In the genomic region with DNA sequence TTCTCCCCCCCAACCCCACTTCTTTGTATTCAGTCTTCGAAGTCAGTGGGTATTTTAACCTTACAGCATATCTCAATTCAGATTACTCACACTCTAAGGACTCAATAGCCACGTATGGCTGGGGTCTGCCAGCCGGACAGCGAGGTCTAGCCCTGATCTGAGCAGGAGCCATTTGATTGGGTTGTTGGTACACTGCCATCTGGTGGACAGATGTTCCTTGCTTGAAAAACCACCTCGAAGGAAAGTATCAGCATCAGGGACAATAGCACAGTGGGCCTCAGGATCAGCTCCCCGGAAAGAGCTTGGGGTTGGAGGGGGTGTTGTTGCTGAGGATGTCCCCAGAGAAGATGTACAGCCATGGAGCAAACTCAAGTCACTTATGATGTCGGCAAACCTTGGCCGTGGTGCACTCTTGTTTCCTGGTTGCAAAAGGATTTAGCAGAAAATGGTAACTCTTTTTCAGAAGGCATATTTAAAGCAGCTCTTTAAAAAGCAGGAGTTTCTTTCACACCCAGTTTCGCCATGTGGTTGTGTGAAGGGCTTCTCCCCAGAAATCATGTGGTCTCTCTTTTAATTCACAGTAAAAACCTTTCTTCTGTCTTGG, we compare ENCODE assay signal across 9 cellular contexts. TPM values are rescaled to one million over a fixed set of nuclear protein-coding genes. Genes with fewer than 3 reads are reported as not detected.
DNase-seq lines count a peak whose midpoint lies in the region; ATAC-seq and TF ChIP-seq lines count a peak whose summit lies in the region.
"Had no signal": no experiment of that assay in that cellular context is flagged by ENCODE, and none has a peak within 500 bp of the region (broad histone marks: within the 10 kb centered on the region; RNA-seq: fewer than 3 reads in every experiment).

No MANE protein-coding gene starts in this region.

- peak; percentile 93 for ATAC-seq in HCT116
- ATAC-seq in activated CD4-positive, CD25-positive, alpha-beta regulatory T cell treated with anti-CD3 and anti-CD28 coated beads, Interleukin-2, amount 50 U/mL, for 24 hours: peak; percentile 63 to 67
- ATAC-seq in HG02852 (IDR thresholded peaks at IDR 0.05; ENCODE audit: unreplicated experiment): no peak

- CTCF ChIA-PET in Caco-2 (lab: Charles Lee) (interaction anchor here (0.6 to 1.4 kb wide), 2 partner anchors 147 to 195 kb away, joined by 3 to 5 read pairs; no protein-coding TSS in a partner anchor), HCT116 (lab: Charles Lee) (interaction anchor here (0.6 to 5.0 kb wide), 12 partner anchors 8 to 211 kb away, joined by 3 to 47 read pairs (median 4); no protein-coding TSS in a partner anchor)

- RAD21 ChIA-PET in HCT116 (lab: Charles Lee; ENCODE audit: low non-redundant PET in 1 of 2, low total read pairs in 2 of 2, uncharacterized antibody in 2 of 2, unreplicated experiment in 2 of 2): no interaction called here

- TF ChIP-seq RAD21 in HCT116 (IDR thresholded peaks at IDR 0.05; ENCODE audit: low read depth): peak; percentile 68

- H2AFZ ChIP-seq in HCT116 (ENCODE audit: low read depth, low read length, poor library complexity, severe bottlenecking): no peak overlapping the region

- no peaks in the 10 kb centered on the region for H3K4me1 Mint-ChIP-seq in Caco-2 (ENCODE audit: low read depth, unreplicated experiment)

- peak overlapping the region; percentile 12; the same call in 1 of the 2 replicates for H3K4me2 ChIP-seq in HCT116 (ENCODE audit: low read length)

- H3K27ac Mint-ChIP-seq in Caco-2 (ENCODE audit: unreplicated experiment): no peak overlapping the region

- intact Hi-C loops in Caco-2 (cut with micrococcal nuclease; ENCODE audit: unreplicated experiment) (loop anchor here (1.0 kb wide), 3 partner anchors 153 to 321 kb away; no protein-coding TSS in a partner anchor), HCT116 (cut with micrococcal nuclease) (loop anchor here (1.0 to 2.0 kb wide), 4 partner anchors 146 to 321 kb away; no protein-coding TSS in a partner anchor)

- no peaks in the 10 kb centered on the region for H3K9me2 ChIP-seq in HCT116 (ENCODE audit: insufficient read depth)

- H3K36me3 Mint-ChIP-seq in Caco-2 (ENCODE audit: insufficient read depth, unreplicated experiment): no peaks in the 10 kb centered on the region

- no peaks in the 10 kb centered on the region for H3K79me2 ChIP-seq in HCT116 (ENCODE audit: insufficient read depth, low read length)

- H3K9me3 ChIP-seq in Caco-2 (0 out of 2 replicates have a peak, but pooled peaks cover 5% of the 10 kb centered on the region), HCT116 (ENCODE audit: control insufficient read depth in 1 of 2, insufficient read depth in 1 of 2, low read depth in 1 of 2, low read length in 2 of 2) (no peaks in the 10 kb centered on the region)

- H3K27ac ChIP-seq in HCT116 (ENCODE audit: low read depth, low read length): no peak overlapping the region

- H3K4me1 ChIP-seq in Caco-2 (peaks cover 3% of the 10 kb centered on the region; the same call in 1 of the 2 replicates), HCT116 (ENCODE audit: control insufficient read depth in 1 of 2, insufficient read depth in 2 of 2, low read length in 2 of 2) (no peaks in the 10 kb centered on the region)

- no peak overlapping the region for H3K9ac ChIP-seq in HCT116 (ENCODE audit: low read length)

- H4K20me1 ChIP-seq in HCT116 (ENCODE audit: insufficient read depth): no peaks in the 10 kb centered on the region

- H3K4me3 ChIP-seq in Caco-2 (ENCODE audit: low read depth, low read length) (no peak overlapping the region), HCT116 (replicated peaks in 1 of 2; ENCODE audit: low read depth in 1 of 2, low read length in 2 of 2) (no peak overlapping the region)

- BruUV-seq in Caco-2 (replicated peaks; lab: Mats Ljungman, UMichigan): no TSS peak
- no TSS peak for BruUV-seq in HCT116 (replicated peaks; lab: Mats Ljungman, UMichigan)

- peaks cover 20% of the 10 kb centered on the region for H3K27me3 Mint-ChIP-seq in Caco-2 (ENCODE audit: insufficient read depth, unreplicated experiment)

- DNase-seq in Caco-2 (peak; percentile 64 to 65), HCT116 (ENCODE audit: low read depth, low spot score) (peak; percentile 68), NCI-H226 (peak; percentile 17), cerebellar cortex (ENCODE audit: low spot score) (peak; percentile 69), kidney glomerular epithelial cell (lab: John Stamatoyannopoulos, UW) (peak; percentile 59)
- DNase-seq in stimulated activated CD4-positive, alpha-beta T cell treated with anti-CD3 and anti-CD28 coated beads, Interleukin-4, amount 100 ng/mL, for 4 hours: peak; percentile 24 to 31

- POLR2A ChIA-PET in Caco-2 (lab: Charles Lee): no interaction called here
- POLR2A ChIA-PET in HCT116 (lab: Charles Lee): no interaction called here

- H3K36me3 ChIP-seq in Caco-2 (ENCODE audit: control insufficient read depth, insufficient read depth, low read length): no peaks in the 10 kb centered on the region
- no peaks in the 10 kb centered on the region for H3K36me3 ChIP-seq in HCT116 (ENCODE audit: control insufficient read depth in 1 of 2, insufficient read depth in 2 of 2, low read length in 2 of 2)

- H3K4me3 Mint-ChIP-seq in Caco-2 (ENCODE audit: unreplicated experiment): no peak overlapping the region

- peak; percentile 59 to 79 for TF ChIP-seq CTCF in Caco-2 (IDR thresholded peaks at IDR 0.05; ENCODE audit: insufficient read depth in 1 of 2, low read depth in 1 of 2, low read length in 1 of 2, severe bottlenecking in 1 of 2, unreplicated experiment in 1 of 2)
- TF ChIP-seq CTCF in HCT116 (IDR thresholded peaks at IDR 0.05 in 2 of 3, conservative IDR thresholded peaks at IDR 0.05 in 1 of 3; ENCODE audit: borderline replicate concordance in 1 of 3, insufficient read depth in 1 of 3, low read depth in 2 of 3, low read length in 2 of 3): peak; percentile 58 to 82 (median 81)

- no peak for TF ChIP-seq POLR2A in HCT116 (IDR thresholded peaks at IDR 0.05; ENCODE audit: borderline replicate concordance, extremely low read depth, insufficient read depth, insufficient read length)

- H3K27me3 ChIP-seq in Caco-2 (replicated peaks; ENCODE audit: control insufficient read depth, insufficient read depth, low read length): no peaks in the 10 kb centered on the region; the same call in 1 of the 2 replicates
- H3K27me3 ChIP-seq in HCT116 (ENCODE audit: insufficient read depth, low read length): peaks cover 15% of the 10 kb centered on the region

- H3K9me3 Mint-ChIP-seq in Caco-2 (ENCODE audit: unreplicated experiment): no peaks in the 10 kb centered on the region

TF ChIP-seq in HCT116, 20 proteins besides CTCF, POLR2A, EP300 and RAD21 (continues in another document):
- no peak for TF ChIP-seq EZH2 (IDR thresholded peaks at IDR 0.05)
- TF ChIP-seq ZNF274 (IDR thresholded peaks at IDR 0.05; ENCODE audit: low read depth, low read length): no peak
- no peak for TF ChIP-seq FOSL1 (IDR thresholded peaks at IDR 0.05; ENCODE audit: low read depth)
- TF ChIP-seq ELF1 (IDR thresholded peaks at IDR 0.05; ENCODE audit: borderline replicate concordance, low read depth): no peak
- TF ChIP-seq, protein P1, sequence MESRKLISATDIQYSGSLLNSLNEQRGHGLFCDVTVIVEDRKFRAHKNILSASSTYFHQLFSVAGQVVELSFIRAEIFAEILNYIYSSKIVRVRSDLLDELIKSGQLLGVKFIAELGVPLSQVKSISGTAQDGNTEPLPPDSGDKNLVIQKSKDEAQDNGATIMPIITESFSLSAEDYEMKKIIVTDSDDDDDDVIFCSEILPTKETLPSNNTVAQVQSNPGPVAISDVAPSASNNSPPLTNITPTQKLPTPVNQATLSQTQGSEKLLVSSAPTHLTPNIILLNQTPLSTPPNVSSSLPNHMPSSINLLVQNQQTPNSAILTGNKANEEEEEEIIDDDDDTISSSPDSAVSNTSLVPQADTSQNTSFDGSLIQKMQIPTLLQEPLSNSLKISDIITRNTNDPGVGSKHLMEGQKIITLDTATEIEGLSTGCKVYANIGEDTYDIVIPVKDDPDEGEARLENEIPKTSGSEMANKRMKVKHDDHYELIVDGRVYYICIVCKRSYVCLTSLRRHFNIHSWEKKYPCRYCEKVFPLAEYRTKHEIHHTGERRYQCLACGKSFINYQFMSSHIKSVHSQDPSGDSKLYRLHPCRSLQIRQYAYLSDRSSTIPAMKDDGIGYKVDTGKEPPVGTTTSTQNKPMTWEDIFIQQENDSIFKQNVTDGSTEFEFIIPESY (IDR thresholded peaks at IDR 0.05; ENCODE audit: extremely low read depth, insufficient replicate concordance, low read length): no peak
- TF ChIP-seq SRF (IDR thresholded peaks at IDR 0.05; ENCODE audit: low read depth): no peak
- no peak for TF ChIP-seq SIN3A (IDR thresholded peaks at IDR 0.05; ENCODE audit: low read depth)
- TF ChIP-seq POLR2AphosphoS5 (IDR thresholded peaks at IDR 0.05; ENCODE audit: low read depth, low read length): no peak
- TF ChIP-seq, protein P2, sequence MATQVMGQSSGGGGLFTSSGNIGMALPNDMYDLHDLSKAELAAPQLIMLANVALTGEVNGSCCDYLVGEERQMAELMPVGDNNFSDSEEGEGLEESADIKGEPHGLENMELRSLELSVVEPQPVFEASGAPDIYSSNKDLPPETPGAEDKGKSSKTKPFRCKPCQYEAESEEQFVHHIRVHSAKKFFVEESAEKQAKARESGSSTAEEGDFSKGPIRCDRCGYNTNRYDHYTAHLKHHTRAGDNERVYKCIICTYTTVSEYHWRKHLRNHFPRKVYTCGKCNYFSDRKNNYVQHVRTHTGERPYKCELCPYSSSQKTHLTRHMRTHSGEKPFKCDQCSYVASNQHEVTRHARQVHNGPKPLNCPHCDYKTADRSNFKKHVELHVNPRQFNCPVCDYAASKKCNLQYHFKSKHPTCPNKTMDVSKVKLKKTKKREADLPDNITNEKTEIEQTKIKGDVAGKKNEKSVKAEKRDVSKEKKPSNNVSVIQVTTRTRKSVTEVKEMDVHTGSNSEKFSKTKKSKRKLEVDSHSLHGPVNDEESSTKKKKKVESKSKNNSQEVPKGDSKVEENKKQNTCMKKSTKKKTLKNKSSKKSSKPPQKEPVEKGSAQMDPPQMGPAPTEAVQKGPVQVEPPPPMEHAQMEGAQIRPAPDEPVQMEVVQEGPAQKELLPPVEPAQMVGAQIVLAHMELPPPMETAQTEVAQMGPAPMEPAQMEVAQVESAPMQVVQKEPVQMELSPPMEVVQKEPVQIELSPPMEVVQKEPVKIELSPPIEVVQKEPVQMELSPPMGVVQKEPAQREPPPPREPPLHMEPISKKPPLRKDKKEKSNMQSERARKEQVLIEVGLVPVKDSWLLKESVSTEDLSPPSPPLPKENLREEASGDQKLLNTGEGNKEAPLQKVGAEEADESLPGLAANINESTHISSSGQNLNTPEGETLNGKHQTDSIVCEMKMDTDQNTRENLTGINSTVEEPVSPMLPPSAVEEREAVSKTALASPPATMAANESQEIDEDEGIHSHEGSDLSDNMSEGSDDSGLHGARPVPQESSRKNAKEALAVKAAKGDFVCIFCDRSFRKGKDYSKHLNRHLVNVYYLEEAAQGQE (IDR thresholded peaks at IDR 0.05; ENCODE audit: low read depth): no peak
- no peak for TF ChIP-seq MAX (IDR thresholded peaks at IDR 0.05)
- no peak for TF ChIP-seq CBX3 (IDR thresholded peaks at IDR 0.05; ENCODE audit: low read depth)
- no peak for TF ChIP-seq JUND (IDR thresholded peaks at IDR 0.05)

RNA-seq across cellular contexts. Expression of gene KCNMB1, which starts 31.7 kb away (rescaled TPM):
- total RNA-seq in Caco-2 (2022) (not detected in 2 replicates), HCT116 (2021; ENCODE audit: unreplicated experiment) (not detected)
- polyA plus RNA-seq in HCT116 (2012): not detected in 2 replicates
- total RNA-seq: T-helper 2 cell treated with Interferon-gamma antibody and Interleukin-4, amounts not matched to agents 100 ng/mL and 5 ng/mL, for 36 hours had no signal

Comparison
In these comparisons a context has a peak if more than half of its experiments do, and no peak if none do; other contexts are left out.
1. DNase-seq: peak in every context shown above with its lines; median percentile 69 in cerebellar cortex; 68 in HCT116; 64 in Caco-2; 59 in kidney glomerular epithelial cell; 28 in stimulated activated CD4-positive, alpha-beta T cell treated with anti-CD3 and anti-CD28 coated beads, Interleukin-4, amount 100 ng/mL, for 4 hours; 17 in NCI-H226.